Comparison of ENCODE assay signal across 9 cellular contexts in the genomic region with DNA sequence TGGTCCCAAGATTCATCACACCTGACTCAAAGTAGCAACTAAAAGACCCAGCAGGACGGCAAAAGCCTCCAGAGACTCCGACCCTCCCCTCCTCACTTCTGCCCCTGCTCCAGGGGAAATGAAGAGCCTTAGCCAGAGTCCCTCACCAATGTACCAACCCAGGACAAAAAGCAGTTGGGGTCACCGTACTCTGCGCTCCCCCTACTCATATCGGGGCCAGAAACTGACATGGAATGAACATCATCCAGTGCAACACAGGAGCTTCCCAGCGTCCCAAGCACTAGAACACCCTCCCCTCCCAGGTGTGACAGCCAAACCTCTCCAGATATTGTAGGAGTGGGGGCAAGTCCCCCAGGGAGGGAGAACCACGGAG. TPM values are rescaled to one million over a fixed set of nuclear protein-coding genes. Genes with fewer than 3 reads are reported as not detected.
DNase-seq lines count a peak whose midpoint lies in the region; TF ChIP-seq lines count a peak whose summit lies in the region.
"Had no signal": no experiment of that assay in that cellular context is flagged by ENCODE, and none has a peak within 500 bp of the region (broad histone marks: within the 10 kb centered on the region; RNA-seq: fewer than 3 reads in every experiment).

No MANE protein-coding gene starts in this region.

- H3K9me3 ChIP-seq in sigmoid colon = no peaks in the 10 kb centered on the region

- no peak for DNase-seq in fibroblast of the aortic adventitia (ENCODE audit: low read depth)
- DNase-seq in sigmoid colon = no peak
- DNase-seq in NOMO-1 treated with DMSO at 0.1 percent for 48 hours (lab: John Stamatoyannopoulos, UW; ENCODE audit: unreplicated experiment) = no peak
- no peak for DNase-seq in T1000 (lab: John Stamatoyannopoulos, UW)
- no peak for DNase-seq in NCI-H1694 treated with DMSO at 0.1 percent for 48 hours (lab: John Stamatoyannopoulos, UW)
- no peak for DNase-seq in RPMI8226

- H3K4me3 ChIP-seq in fibroblast of the aortic adventitia (ENCODE audit: low read depth, low read length) = peak overlapping the region; percentile 100
- H3K4me3 ChIP-seq in sigmoid colon = peak overlapping the region in 2 of 4 donors; percentile 81 to 84

- peak overlapping the region; percentile 84 for H3K27ac ChIP-seq in VCaP
- peak overlapping the region; percentile 92 to 96 (median 94) for H3K27ac ChIP-seq in sigmoid colon

- H3K27me3 ChIP-seq in sigmoid colon = no peaks in the 10 kb centered on the region

- TF ChIP-seq CTCF in VCaP (conservative IDR thresholded peaks at IDR 0.05) = no peak
- TF ChIP-seq CTCF in fibroblast of the aortic adventitia (IDR thresholded peaks at IDR 0.05; ENCODE audit: insufficient read depth, low read length) = no peak
- no peak for TF ChIP-seq CTCF in sigmoid colon (IDR thresholded peaks at IDR 0.05)

- peaks cover 55 to 59% (median 57%) of the 10 kb centered on the region in 4 donors for H3K36me3 ChIP-seq in sigmoid colon

- no peak for TF ChIP-seq EP300 in sigmoid colon (IDR thresholded peaks at IDR 0.05)

- peaks cover 0 to 62% (median 49%) of the 10 kb centered on the region in 4 donors for H3K4me1 ChIP-seq in sigmoid colon

- 61 to 72% methylated on average over 7 of the region's 7 CpGs for WGBS in sigmoid colon, 2 donors

- TF ChIP-seq POLR2A in GM19099 (IDR thresholded peaks at IDR 0.05; ENCODE audit: extremely low read depth, insufficient read length, low read depth) (peak; percentile 19), sigmoid colon (IDR thresholded peaks at IDR 0.05) (no peak)

- intact Hi-C loops in sigmoid colon (cut with DNase I) = loop anchor here (10.0 kb wide), 1 partner anchor 531 kb away; a partner anchor contains a TSS

RNA-seq across cellular contexts. Expression of a gene that starts 1.7 kb away (rescaled TPM):
- total RNA-seq in fibroblast of the aortic adventitia (ENCODE audit: low replicate concordance) = 1,127 and 1,964 TPM in 2 replicates
- 1,000 to 10,000 TPM; 1,842 to 2,448 (median 2,055) TPM for total RNA-seq in sigmoid colon
- 1,000 to 10,000 TPM in 2 of 3 donors, 100 to 1,000 TPM in 1; 906 to 1,654 (median 1,225) TPM for polyA plus RNA-seq in sigmoid colon

RNA-seq across cellular contexts. Expression of a gene that starts 12.6 kb away (rescaled TPM):
- total RNA-seq in fibroblast of the aortic adventitia (ENCODE audit: low replicate concordance) (64.7 and 82.8 TPM in 2 replicates), sigmoid colon (100 to 1,000 TPM in 3 of 4 donors, 10 to 100 TPM in 1; 91.3 to 167 (median 125) TPM)
- 10 to 100 TPM; 38.4 to 66.8 (median 52.9) TPM for polyA plus RNA-seq in sigmoid colon

RNA-seq across cellular contexts. Expression of a gene that starts 24.0 kb away (rescaled TPM):
- total RNA-seq in fibroblast of the aortic adventitia (ENCODE audit: low replicate concordance) (21.5 and 23.8 TPM in 2 replicates), sigmoid colon (10 to 100 TPM; 16.5 to 29.9 (median 19.3) TPM)
- 10 to 100 TPM in 2 of 3 donors, 1 to 10 TPM in 1; 7.2 to 21.8 (median 15.0) TPM for polyA plus RNA-seq in sigmoid colon

RNA-seq across cellular contexts. Expression of a gene that starts 50.7 kb away (rescaled TPM):
- not detected in 2 replicates for total RNA-seq in fibroblast of the aortic adventitia (ENCODE audit: low replicate concordance)
- under 1 TPM in 1 of 4 donors, not detected in 3; 0.71 TPM for total RNA-seq in sigmoid colon
- 1 to 10 TPM in 1 of 3 donors, under 1 TPM in 2; 0.19 to 2.4 (median 0.69) TPM for polyA plus RNA-seq in sigmoid colon
- total RNA-seq: T-helper 1 cell treated with Interleukin-12 subunit alpha and Interleukin-12 subunit beta and Interleukin-4 antibody, amounts not matched to agents 30 ng/mL and 1 ng/mL, for 36 hours had no signal
